1 cellular context compared by ENCODE assay signal in genomic region chr11:10742460-10743208, GRCh38.
TF ChIP-seq lines count a peak whose summit lies in the region.

No MANE protein-coding gene starts in this region.

TF ChIP-seq in K562, 482 proteins besides CTCF, POLR2A, EP300 and RAD21 (continued from another document and continues in another):
- TF ChIP-seq MGA (IDR thresholded peaks at IDR 0.05), result peak; percentile 34; the same call in 1 of the 2 replicates
- no peak for TF ChIP-seq ZNF431 (CRISPR knock-in tag; IDR thresholded peaks at IDR 0.05)
- TF ChIP-seq THRA (IDR thresholded peaks at IDR 0.05), result no peak
- no peak for TF ChIP-seq NONO (IDR thresholded peaks at IDR 0.05; ENCODE audit: low read depth in 2 of 2, low read length in 1 of 2)
- no peak for TF ChIP-seq ZNF778 (CRISPR knock-in tag; IDR thresholded peaks at IDR 0.05)
- no peak for TF ChIP-seq RBM15 (IDR thresholded peaks at IDR 0.05; ENCODE audit: insufficient read depth, low read length)
- TF ChIP-seq MCM7 (IDR thresholded peaks at IDR 0.05), result no peak
- no peak for TF ChIP-seq ZNF518B (CRISPR knock-in tag; IDR thresholded peaks at IDR 0.05)
- peak; percentile 37; the same call in 1 of the 2 replicates for TF ChIP-seq POLR2AphosphoS5 (IDR thresholded peaks at IDR 0.05; ENCODE audit: control insufficient read depth, insufficient read depth, low read depth, low read length)
- peak; percentile 52 for TF ChIP-seq BRD9 (IDR thresholded peaks at IDR 0.05; ENCODE audit: low read depth, partially characterized antibody)
- TF ChIP-seq NKRF (IDR thresholded peaks at IDR 0.05; ENCODE audit: borderline replicate concordance), result no peak
- TF ChIP-seq FOXM1 (IDR thresholded peaks at IDR 0.05; ENCODE audit: low read depth), result 0 out of 2 replicates have a peak, but pooled peaks have one; percentile 36
- TF ChIP-seq FOXM1 (CRISPR knock-in tag; IDR thresholded peaks at IDR 0.05; ENCODE audit: low read depth), result no peak
- no peak for TF ChIP-seq NCOA4 (IDR thresholded peaks at IDR 0.05; ENCODE audit: partially characterized antibody)
- no peak for TF ChIP-seq ZNF124 (CRISPR knock-in tag; IDR thresholded peaks at IDR 0.05)
- TF ChIP-seq ZKSCAN1 (IDR thresholded peaks at IDR 0.05; ENCODE audit: low read depth, low read length), result no peak
- no peak for TF ChIP-seq ARID3B (CRISPR knock-in tag; IDR thresholded peaks at IDR 0.05; ENCODE audit: borderline replicate concordance)
- TF ChIP-seq AFF4 (CRISPR knock-in tag; IDR thresholded peaks at IDR 0.05), result no peak
- TF ChIP-seq FUS (optimal IDR thresholded peaks at IDR 0.05; ENCODE audit: low read depth, low read length), result no peak
- TF ChIP-seq BRCA1 (IDR thresholded peaks at IDR 0.05), result no peak
- TF ChIP-seq BRCA1 (CRISPR knock-in tag; IDR thresholded peaks at IDR 0.05), result no peak
- no peak for TF ChIP-seq RFX7 (CRISPR knock-in tag; IDR thresholded peaks at IDR 0.05)
- TF ChIP-seq ZNF583 (CRISPR knock-in tag; IDR thresholded peaks at IDR 0.05), result no peak
- TF ChIP-seq HDAC1 (IDR thresholded peaks at IDR 0.05), result peak in 1 of 2 experiments; percentile 75; a peak in 1 of 4 replicates
- TF ChIP-seq HOMEZ (CRISPR knock-in tag; IDR thresholded peaks at IDR 0.05), result no peak
- TF ChIP-seq KLF16 (IDR thresholded peaks at IDR 0.05), result no peak
- TF ChIP-seq MAZ (CRISPR knock-in tag; conservative IDR thresholded peaks at IDR 0.05 in 1 of 2, IDR thresholded peaks at IDR 0.05 in 1 of 2), result peak; percentile 10 to 61; a peak in 3 of 4 replicates
